In the genomic region with DNA sequence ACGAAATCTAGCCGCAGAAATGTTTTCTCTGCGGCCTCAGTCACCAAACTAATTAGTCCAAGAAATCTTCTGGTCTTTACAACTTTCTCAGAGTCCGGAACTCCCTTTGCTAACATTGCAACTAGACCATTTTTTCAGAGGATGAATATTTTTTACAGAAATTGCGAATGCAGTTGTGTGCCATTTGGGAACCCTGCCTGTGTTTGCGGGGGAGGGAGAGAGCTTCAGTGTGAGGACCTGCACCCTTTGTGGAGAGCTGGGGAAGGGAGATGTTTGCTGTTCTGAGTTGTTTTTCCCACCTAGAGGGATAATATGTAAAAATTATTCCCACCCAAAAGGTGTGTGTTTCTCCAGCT, we compare ENCODE assay signal across 18 cellular contexts. TPM values are rescaled to one million over a fixed set of nuclear protein-coding genes. Genes with fewer than 3 reads are reported as not detected.
DNase-seq lines count a peak whose midpoint lies in the region; ATAC-seq, FAIRE-seq and TF ChIP-seq lines count a peak whose summit lies in the region.
"Had no signal": no experiment of that assay in that cellular context is flagged by ENCODE, and none has a peak within 500 bp of the region (broad histone marks: within the 10 kb centered on the region; RNA-seq: fewer than 3 reads in every experiment).

No MANE protein-coding gene starts in this region.

- H3K4me1 ChIP-seq in suprapubic skin: peaks cover 50% of the 10 kb centered on the region
- H3K4me1 ChIP-seq in colonic mucosa: no peaks in the 10 kb centered on the region
- H3K4me1 ChIP-seq in heart left ventricle: peaks cover 0 to 55% (median 15%) of the 10 kb centered on the region in 12 donors

- H3K4me3 ChIP-seq in bronchial epithelial cell (ENCODE audit: low read depth, low read length) (peak overlapping the region; percentile 46), suprapubic skin (peak overlapping the region; percentile 60), colonic mucosa (no peak overlapping the region), heart left ventricle (no peak overlapping the region)
- H3K4me3 ChIP-seq: Peyer's patch had no signal

- no peak overlapping the region for H3K9ac ChIP-seq in colonic mucosa (ENCODE audit: low read depth in 2 of 2, low read length in 2 of 2)

- no peak for TF ChIP-seq EP300 in suprapubic skin (IDR thresholded peaks at IDR 0.05)

- TF ChIP-seq CTCF in bronchial epithelial cell (IDR thresholded peaks at IDR 0.05; ENCODE audit: insufficient read depth, low read length, severe bottlenecking) (no peak), suprapubic skin (IDR thresholded peaks at IDR 0.05) (no peak), colonic mucosa (IDR thresholded peaks at IDR 0.05) (no peak), heart left ventricle (IDR thresholded peaks at IDR 0.05) (no peak)

- DNase-seq in M059J (ENCODE audit: low read depth) (peak; percentile 30), bronchial epithelial cell (ENCODE audit: low read depth) (no peak), left kidney (ENCODE audit: low read depth, low spot score) (peak; percentile 36), suprapubic skin (ENCODE audit: low spot score in 2 of 2) (no peak), HK-2 (ENCODE audit: unreplicated experiment) (no peak), colonic mucosa (no peak), heart left ventricle (no peak)
- DNase-seq: activated naive CD4-positive, alpha-beta T cell; central memory CD4-positive, alpha-beta T cell; DND-41; islet precursor cell; NCI-H1694; NCI-H510A treated with DMSO at 0.1 percent for 48 hours; posterior cingulate gyrus; WERI-Rb-1 had no signal

- peaks cover 2% of the 10 kb centered on the region for H3K27me3 ChIP-seq in bronchial epithelial cell (ENCODE audit: control insufficient read depth, insufficient read depth, low read length)
- H3K27me3 ChIP-seq in suprapubic skin: peaks cover 78% of the 10 kb centered on the region
- H3K27me3 ChIP-seq in colonic mucosa: peaks cover 71% of the 10 kb centered on the region
- H3K27me3 ChIP-seq in heart left ventricle: peaks cover 56 to 100% (median 95%) of the 10 kb centered on the region in 9 donors

- intact Hi-C loops in colonic mucosa (cut with DNase I) (no loop called here), heart left ventricle (cut with DNase I) (loop anchor here in 1 of 10 donors (10.0 kb wide), 1 partner anchor 843 kb away; a partner anchor contains a TSS)

- H3K9me3 ChIP-seq in suprapubic skin (no peaks in the 10 kb centered on the region), colonic mucosa (no peaks in the 10 kb centered on the region), heart left ventricle (no peaks in the 10 kb centered on the region)
- H3K9me3 ChIP-seq: Peyer's patch had no signal

- WGBS in suprapubic skin: 36% methylated on average over 6 of the region's 6 CpGs
- 34 to 47% (median 42%) methylated on average over 6 of the region's 6 CpGs for WGBS in heart left ventricle, 4 donors

- no peak for FAIRE-seq in bronchial epithelial cell (lab: Jason Lieb, UNC)

- no peak for TF ChIP-seq POLR2A in suprapubic skin (IDR thresholded peaks at IDR 0.05)
- no peak for TF ChIP-seq POLR2A in heart left ventricle (IDR thresholded peaks at IDR 0.05)

- H3K27ac ChIP-seq in suprapubic skin: peak overlapping the region; percentile 88
- H3K27ac ChIP-seq in colonic mucosa: no peak overlapping the region
- H3K27ac ChIP-seq in heart left ventricle: no peak overlapping the region
- H3K27ac ChIP-seq: Peyer's patch, WERI-Rb-1 had no signal

- ATAC-seq in heart left ventricle: no peak

- H3K36me3 ChIP-seq in bronchial epithelial cell (ENCODE audit: control insufficient read depth, insufficient read depth, low read length) (no peaks in the 10 kb centered on the region), suprapubic skin (peaks cover 2% of the 10 kb centered on the region), colonic mucosa (no peaks in the 10 kb centered on the region), heart left ventricle (no peaks in the 10 kb centered on the region)
- H3K36me3 ChIP-seq: Peyer's patch, WERI-Rb-1 had no signal

RNA-seq across cellular contexts. Expression of a gene that starts 2.1 kb away (rescaled TPM):
- total RNA-seq in M059J (2014; rRNA removed; shearing (Covaris generic)): 9.3 and 23.8 TPM in 2 replicates
- total RNA-seq in bronchial epithelial cell (5.2 and 15.3 TPM in 2 replicates), suprapubic skin (1 to 10 TPM; 4.2 to 7.9 (median 6.3) TPM), colonic mucosa (not detected), heart left ventricle (1 to 10 TPM in 2 of 9 donors, under 1 TPM in 6, not detected in 1; 0.15 to 1.5 (median 0.34) TPM)
- under 1 TPM; 0.23 to 0.55 TPM for polyA plus RNA-seq in heart left ventricle
- total RNA-seq: activated CD8-positive, alpha-beta memory T cell treated with anti-CD3 and anti-CD28 coated beads for 36 hours; Peyer's patch had no signal
- polyA plus RNA-seq: CD14-positive monocyte had no signal

Comparison
In these comparisons a context has a peak if more than half of its experiments do, and no peak if none do; other contexts are left out.
1. DNase-seq: peak in M059J (single experiment) and left kidney (single experiment); none in bronchial epithelial cell (single experiment), suprapubic skin (0 of 2), HK-2 (single experiment), colonic mucosa (single experiment) and heart left ventricle (0 of 5).
2. H3K4me3 ChIP-seq: peak in bronchial epithelial cell (single experiment) and suprapubic skin (single experiment); none in colonic mucosa (single experiment) and heart left ventricle (0 of 12).